11 cellular contexts compared by ENCODE assay signal in the genomic region with DNA sequence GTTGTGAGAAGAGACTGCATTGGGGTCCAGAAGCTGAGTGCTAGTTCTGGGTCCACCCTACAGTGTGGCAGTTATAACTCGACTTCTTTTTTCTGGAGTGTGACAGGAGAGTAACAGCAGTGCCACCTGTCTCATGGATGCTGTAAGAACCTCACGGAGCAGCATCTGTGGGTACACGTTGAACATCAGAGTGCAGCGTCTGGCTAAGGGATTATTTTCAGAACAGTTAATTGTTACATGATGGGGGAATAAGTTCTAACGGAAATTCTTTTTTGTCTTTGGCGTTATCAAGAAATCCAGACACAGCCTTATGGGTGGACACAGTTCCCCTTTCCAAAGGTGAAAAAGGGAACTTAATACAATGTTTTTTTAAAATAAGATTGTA. TPM values are rescaled to one million over a fixed set of nuclear protein-coding genes. Genes with fewer than 3 reads are reported as not detected.
A peak's percentile ranks its signal among the peaks of the same experiment; 100 is the strongest.
DNase-seq lines count a peak whose midpoint lies in the region; ATAC-seq and TF ChIP-seq lines count a peak whose summit lies in the region.
"Had no signal": no experiment of that assay in that cellular context is flagged by ENCODE, and none has a peak within 500 bp of the region (broad histone marks: within the 10 kb centered on the region; RNA-seq: fewer than 3 reads in every experiment).

No MANE protein-coding gene starts in this region.

- no peak for TF ChIP-seq POLR2A in heart left ventricle (IDR thresholded peaks at IDR 0.05)
- no peak for TF ChIP-seq POLR2A in esophagus squamous epithelium (IDR thresholded peaks at IDR 0.05)
- TF ChIP-seq POLR2A in transverse colon (IDR thresholded peaks at IDR 0.05) = no peak

- no peak overlapping the region for H3K4me3 ChIP-seq in heart left ventricle
- no peak overlapping the region for H3K4me3 ChIP-seq in RWPE2 (ENCODE audit: severe bottlenecking)
- H3K4me3 ChIP-seq in esophagus squamous epithelium = no peak overlapping the region
- no peak overlapping the region for H3K4me3 ChIP-seq in transverse colon
- no peak overlapping the region for H3K4me3 ChIP-seq in dorsolateral prefrontal cortex
- H3K4me3 ChIP-seq: adrenal gland had no signal

- H3K36me3 ChIP-seq in heart left ventricle (peaks cover 0 to 17% (median 15%) of the 10 kb centered on the region in 9 donors), RWPE2 (ENCODE audit: low read depth) (peaks cover 19% of the 10 kb centered on the region), esophagus squamous epithelium (peaks cover 0 to 22% (median 6%) of the 10 kb centered on the region in 3 donors), transverse colon (peaks cover 0 to 13% (median 3%) of the 10 kb centered on the region in 4 donors)
- H3K36me3 ChIP-seq: adrenal gland had no signal

- H3K4me1 ChIP-seq in heart left ventricle (peaks cover 0 to 24% (median 0%) of the 10 kb centered on the region in 12 donors), RWPE2 (ENCODE audit: insufficient read depth, poor library complexity, severe bottlenecking) (peaks cover 19% of the 10 kb centered on the region), esophagus squamous epithelium (peaks cover 0 to 27% (median 19%) of the 10 kb centered on the region in 3 donors), transverse colon (peaks cover 0 to 27% (median 13%) of the 10 kb centered on the region in 4 donors)

- H3K27me3 ChIP-seq in heart left ventricle (no peaks in the 10 kb centered on the region), RWPE2 (ENCODE audit: insufficient read depth, poor library complexity, severe bottlenecking) (no peaks in the 10 kb centered on the region), esophagus squamous epithelium (no peaks in the 10 kb centered on the region), transverse colon (no peaks in the 10 kb centered on the region), dorsolateral prefrontal cortex (no peaks in the 10 kb centered on the region)
- H3K27me3 ChIP-seq: adrenal gland had no signal

- ATAC-seq in heart left ventricle = peak in 3 of 4 donors; percentile 19 to 36 (median 25)
- no peak for ATAC-seq in RWPE2 (ENCODE audit: low read depth)

- TF ChIP-seq CTCF in heart left ventricle (IDR thresholded peaks at IDR 0.05) = peak in 1 of 12 donors; percentile 22
- TF ChIP-seq CTCF in RWPE2 (IDR thresholded peaks at IDR 0.05; ENCODE audit: poor library complexity, severe bottlenecking) = no peak
- TF ChIP-seq CTCF in esophagus squamous epithelium (IDR thresholded peaks at IDR 0.05) = peak in 3 of 6 experiments; percentile 3 to 16 (median 6)
- TF ChIP-seq CTCF in transverse colon (IDR thresholded peaks at IDR 0.05) = peak in 1 of 5 experiments; percentile 7
- peak in 18 of 56 donors; percentile 7 to 40 (median 24) for TF ChIP-seq CTCF in dorsolateral prefrontal cortex (IDR thresholded peaks at IDR 0.05 in 54 of 56, conservative IDR thresholded peaks at IDR 0.05 in 2 of 56; ENCODE audit: low read depth in 1 of 56, partially characterized antibody in 56 of 56)

- peak overlapping the region in 1 of 12 donors; percentile 53 for H3K27ac ChIP-seq in heart left ventricle
- H3K27ac ChIP-seq in RWPE2 (ENCODE audit: poor library complexity, severe bottlenecking) = peak overlapping the region; percentile 22
- H3K27ac ChIP-seq in esophagus squamous epithelium = peak overlapping the region in 3 of 4 donors; percentile 68 to 82 (median 73)
- H3K27ac ChIP-seq in transverse colon = peak overlapping the region; percentile 38 to 68 (median 43)
- H3K27ac ChIP-seq in dorsolateral prefrontal cortex = peak overlapping the region in 10 of 59 donors; percentile 1 to 71 (median 24)

- WGBS in heart left ventricle, 4 donors = 29 to 38% (median 36%) methylated on average over 6 of the region's 6 CpGs
- 44 to 48% methylated on average over 5 to 6 of the region's 6 CpGs for WGBS in esophagus squamous epithelium, 2 donors
- WGBS in transverse colon (ENCODE audit: low coverage in 1 of 2), 2 donors = 32 to 55% methylated on average over 5 to 6 of the region's 6 CpGs

- H3K9me3 ChIP-seq in heart left ventricle = peaks cover 0 to 8% (median 0%) of the 10 kb centered on the region in 12 donors
- H3K9me3 ChIP-seq in RWPE2 (ENCODE audit: severe bottlenecking) = no peaks in the 10 kb centered on the region
- no peaks in the 10 kb centered on the region for H3K9me3 ChIP-seq in esophagus squamous epithelium
- H3K9me3 ChIP-seq in transverse colon = no peaks in the 10 kb centered on the region

- DNase-seq in heart left ventricle (no peak), cardiac septum (ENCODE audit: low spot score) (no peak), RWPE2 (ENCODE audit: low spot score) (no peak), esophagus squamous epithelium (lab: John Stamatoyannopoulos, UW) (no peak), transverse colon (no peak), dorsolateral prefrontal cortex (no peak), NCI-H187 (lab: John Stamatoyannopoulos, UW) (no peak)
- no peak for DNase-seq in activated CD8-positive, alpha-beta memory T cell treated with anti-CD3 and anti-CD28 coated beads, Interleukin-2, amount 50 U/mL, for 4 hours
- DNase-seq: CD8-positive, alpha-beta memory T cell had no signal

- in situ Hi-C loops in transverse colon (cut with MboI; ENCODE audit: low pct_ligation_motif_present in 1 of 4, low pct_unique_long_range_greater_than_20kb in 1 of 4, low sequenced_read_pairs in 3 of 4) = loop anchor here in 3 of 4 donors (10.0 to 25.0 kb wide), 2 partner anchors 242 to 885 kb away; no protein-coding TSS in a partner anchor

- intact Hi-C loops in heart left ventricle (cut with DNase I) (loop anchor here in 3 of 10 donors (10.0 kb wide), 3 partner anchors 388 to 1072 kb away; no protein-coding TSS in a partner anchor), cardiac septum (cut with DNase I) (no loop called here), esophagus squamous epithelium (cut with DNase I) (no loop called here), transverse colon (cut with DNase I; ENCODE audit: low total_unique reads) (loop anchor here (10.0 kb wide), 1 partner anchor 62 kb away; no protein-coding TSS in a partner anchor), dorsolateral prefrontal cortex (cut with DNase I) (loop anchor here in 1 of 2 donors (10.0 kb wide), 1 partner anchor 162 kb away; a partner anchor contains a TSS)

- TF ChIP-seq EP300 in transverse colon (IDR thresholded peaks at IDR 0.05; ENCODE audit: low read depth) = no peak

RNA-seq across cellular contexts. Expression of a gene that starts 28.3 kb away (rescaled TPM):
- total RNA-seq in heart left ventricle (10 to 100 TPM in 3 of 9 donors, 1 to 10 TPM in 5, under 1 TPM in 1; 0.24 to 23.5 (median 6.2) TPM), cardiac septum (0.48 TPM), esophagus squamous epithelium (under 1 TPM in 3 of 4 donors, not detected in 1; 0.03 to 0.76 (median 0.48) TPM), transverse colon (1 to 10 TPM in 2 of 4 donors, under 1 TPM in 1, not detected in 1; 0.79 to 7.1 (median 3.1) TPM), dorsolateral prefrontal cortex (10 to 100 TPM in 45 of 120 experiments, 1 to 10 TPM in 75; 1.9 to 37.0 (median 8.6) TPM)
- 10 to 100 TPM in 1 of 2 donors, 1 to 10 TPM in 1; 5.5 to 23.9 TPM for polyA plus RNA-seq in heart left ventricle
- total RNA-seq: glomerular endothelial cell had no signal

RNA-seq across cellular contexts. Expression of a gene that starts 58.3 kb away (rescaled TPM):
- 10 to 100 TPM; 14.4 to 35.9 (median 23.9) TPM for total RNA-seq in heart left ventricle
- 10 to 100 TPM in 1 of 2 donors, 1 to 10 TPM in 1; 4.5 to 20.6 TPM for polyA plus RNA-seq in heart left ventricle
- total RNA-seq in cardiac septum = 25.9 TPM
- total RNA-seq in esophagus squamous epithelium = 10 to 100 TPM; 28.2 to 73.2 (median 41.2) TPM
- 100 to 1,000 TPM in 1 of 4 donors, 10 to 100 TPM in 3; 15.8 to 399 (median 46.0) TPM for total RNA-seq in transverse colon
- total RNA-seq in dorsolateral prefrontal cortex = 10 to 100 TPM; 20.4 to 54.5 (median 32.7) TPM
